19 cellular contexts compared by ENCODE assay signal in the genomic region with DNA sequence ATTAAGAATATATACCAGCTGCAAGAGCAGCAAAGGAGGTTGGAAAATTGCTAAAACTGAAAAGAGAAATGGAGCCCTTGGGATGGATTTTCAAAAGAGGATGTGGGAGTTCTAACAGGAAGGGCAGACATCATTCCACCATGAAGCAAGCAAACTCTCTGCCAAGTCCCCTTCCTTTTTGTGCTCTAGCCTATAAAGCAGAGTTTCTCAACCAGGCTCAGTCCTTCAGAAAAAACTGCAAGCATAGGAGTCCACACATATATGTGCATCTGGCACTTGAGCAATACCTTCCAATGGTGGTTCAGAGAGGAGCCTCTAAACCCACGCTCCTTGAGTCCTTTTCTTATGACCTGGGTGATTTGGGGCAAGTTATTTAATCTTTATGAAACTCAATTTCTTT.
A peak's percentile ranks its signal among the peaks of the same experiment; 100 is the strongest.
DNase-seq lines count a peak whose midpoint lies in the region; ATAC-seq lines count a peak whose summit lies in the region.
"Had no signal": no experiment of that assay in that cellular context is flagged by ENCODE, and none has a peak within 500 bp of the region (broad histone marks: within the 10 kb centered on the region; RNA-seq: fewer than 3 reads in every experiment).

No MANE protein-coding gene starts in this region.

- peaks cover 0 to 8% (median 4%) of the 10 kb centered on the region in 11 experiments; a peak in 8 of 22 replicates for H3K9me3 ChIP-seq in BLaER1 treated with 17β-estradiol and CSF1 and Interleukin-3, amounts not matched to agents 10 nM and 100 nM (replicated peaks in 1 of 11)
- no peaks in the 10 kb centered on the region for H3K9me3 ChIP-seq in T-helper 17 cell (ENCODE audit: control insufficient read depth, low read length, poor library complexity, severe bottlenecking)
- H3K9me3 ChIP-seq: HAP-1 had no signal

- H3K4me1 Mint-ChIP-seq in activated T-cell treated with anti-CD3 and anti-CD28 coated beads, Interleukin-2, amount 50 U/mL, for 4 hours (ENCODE audit: low read depth), result no peaks in the 10 kb centered on the region
- no peaks in the 10 kb centered on the region for H3K4me1 Mint-ChIP-seq in T-helper 17 cell

- H3K4me1 ChIP-seq in BLaER1 treated with 17β-estradiol and CSF1 and Interleukin-3, amounts not matched to agents 10 nM and 100 nM, result peaks cover 0 to 19% (median 4%) of the 10 kb centered on the region in 10 experiments; a peak in 9 of 20 replicates
- H3K4me1 ChIP-seq: HAP-1 had no signal

- DNase-seq in GF-D8 (lab: John Stamatoyannopoulos, UW) (peak; percentile 65), NOMO-1 treated with dmso at 0.1 percent for 144 hours (lab: John Stamatoyannopoulos, UW; ENCODE audit: unreplicated experiment) (peak; percentile 41), left ventricle myocardium superior (no peak), T-helper 17 cell (no peak)
- DNase-seq in activated T-cell treated with anti-CD3 and anti-CD28 coated beads, Interleukin-2, amount 50 U/mL, for 4 hours, result no peak
- DNase-seq: ACHN; AML-193; CD8-positive, alpha-beta T cell; DMS79 treated with DMSO at 0.1 percent for 48 hours; NCI-H1092; NCI-H146; NCI-H2081 treated with DMSO at 0.1 percent for 48 hours; NCI-H510A treated with DMSO at 0.1 percent for 48 hours; NCI-H82; SHP77 treated with DMSO at 0.1 percent for 48 hours had no signal

- no peaks in the 10 kb centered on the region for H4K20me1 ChIP-seq in BLaER1 treated with 17β-estradiol and CSF1 and Interleukin-3, amounts not matched to agents 10 nM and 100 nM

- intact Hi-C loops in left ventricle myocardium superior (cut with micrococcal nuclease), result no loop called here

- H3K36me3 Mint-ChIP-seq in activated T-cell treated with anti-CD3 and anti-CD28 coated beads, Interleukin-2, amount 50 U/mL, for 4 hours (ENCODE audit: insufficient read depth), result peaks cover 1% of the 10 kb centered on the region
- H3K36me3 Mint-ChIP-seq in T-helper 17 cell (ENCODE audit: low read depth), result peaks cover 2% of the 10 kb centered on the region
- H3K36me3 Mint-ChIP-seq: CD8-positive, alpha-beta T cell had no signal

- H3K27me3 ChIP-seq in BLaER1 treated with 17β-estradiol and CSF1 and Interleukin-3, amounts not matched to agents 10 nM and 100 nM, result no peaks in the 10 kb centered on the region

- no peaks in the 10 kb centered on the region for H3K36me3 ChIP-seq in BLaER1 treated with 17β-estradiol and CSF1 and Interleukin-3, amounts not matched to agents 10 nM and 100 nM
- H3K36me3 ChIP-seq: HAP-1 had no signal

- no peaks in the 10 kb centered on the region for H3K9me3 Mint-ChIP-seq in activated T-cell treated with anti-CD3 and anti-CD28 coated beads, Interleukin-2, amount 50 U/mL, for 4 hours

- H3K27ac Mint-ChIP-seq in T-helper 17 cell, result no peak overlapping the region
- H3K27ac Mint-ChIP-seq: CD8-positive, alpha-beta T cell had no signal

- peak overlapping the region in 6 of 11 experiments; percentile 5 to 57 (median 25); a peak in 8 of 22 replicates for H3K4me2 ChIP-seq in BLaER1 treated with 17β-estradiol and CSF1 and Interleukin-3, amounts not matched to agents 10 nM and 100 nM

- no peak overlapping the region for H3K4me3 ChIP-seq in BLaER1 treated with 17β-estradiol and CSF1 and Interleukin-3, amounts not matched to agents 10 nM and 100 nM
- H3K4me3 ChIP-seq: HAP-1 had no signal

- ATAC-seq in left ventricle myocardium superior (peak; percentile 60), T-helper 17 cell (no peak), HG03139 (IDR thresholded peaks at IDR 0.05; ENCODE audit: unreplicated experiment) (no peak), GM21529 (IDR thresholded peaks at IDR 0.05; ENCODE audit: unreplicated experiment) (no peak)
- ATAC-seq in activated T-cell treated with anti-CD3 and anti-CD28 coated beads, Interleukin-2, amount 50 U/mL, for 4 hours, result no peak
- ATAC-seq: CD8-positive, alpha-beta T cell had no signal

- H3K27ac ChIP-seq in BLaER1 treated with 17β-estradiol and CSF1 and Interleukin-3, amounts not matched to agents 10 nM and 100 nM, result peak overlapping the region in 1 of 11 experiments; percentile 37; a peak in 2 of 22 replicates

- peaks cover 13% of the 10 kb centered on the region for H3K27me3 Mint-ChIP-seq in activated T-cell treated with anti-CD3 and anti-CD28 coated beads, Interleukin-2, amount 50 U/mL, for 4 hours (ENCODE audit: low read depth)
- peaks cover 42% of the 10 kb centered on the region for H3K27me3 Mint-ChIP-seq in T-helper 17 cell

- no peak overlapping the region for H3K4me3 Mint-ChIP-seq in activated T-cell treated with anti-CD3 and anti-CD28 coated beads, Interleukin-2, amount 50 U/mL, for 4 hours
- no peak overlapping the region for H3K4me3 Mint-ChIP-seq in T-helper 17 cell
- H3K4me3 Mint-ChIP-seq: CD8-positive, alpha-beta T cell had no signal

- H3K9ac ChIP-seq in BLaER1 treated with 17β-estradiol and CSF1 and Interleukin-3, amounts not matched to agents 10 nM and 100 nM, result no peak overlapping the region

Comparison
In these comparisons a context has a peak if more than half of its experiments do, and no peak if none do; other contexts are left out.
1. DNase-seq: peak in GF-D8 (single experiment) and NOMO-1 treated with dmso at 0.1 percent for 144 hours (single experiment); none in left ventricle myocardium superior (single experiment), activated T-cell treated with anti-CD3 and anti-CD28 coated beads, Interleukin-2, amount 50 U/mL, for 4 hours (single experiment) and T-helper 17 cell (0 of 3).